In genomic region chr10:92822964-92823363, GRCh38 we compare ENCODE assay signal across 11 cellular contexts. TPM values are rescaled to one million over a fixed set of nuclear protein-coding genes. Genes with fewer than 3 reads are reported as not detected.
DNase-seq lines count a peak whose midpoint lies in the region; ATAC-seq and TF ChIP-seq lines count a peak whose summit lies in the region.
"Had no signal": no experiment of that assay in that cellular context is flagged by ENCODE, and none has a peak within 500 bp of the region (broad histone marks: within the 10 kb centered on the region; RNA-seq: fewer than 3 reads in every experiment).

No MANE protein-coding gene starts in this region.

- no peaks in the 10 kb centered on the region for H3K36me3 ChIP-seq in Karpas-422 (ENCODE audit: insufficient read depth, low read length)

- no peaks in the 10 kb centered on the region for H4K20me1 ChIP-seq in Karpas-422 (ENCODE audit: insufficient read depth, low read depth, low read length)

- H3K79me2 ChIP-seq in Karpas-422 (ENCODE audit: low read length), result no peaks in the 10 kb centered on the region

- peaks cover 13% of the 10 kb centered on the region for H3K36me3 Mint-ChIP-seq in Calu3 (ENCODE audit: insufficient read depth, unreplicated experiment)

- peaks cover 4% of the 10 kb centered on the region for H3K9me3 Mint-ChIP-seq in Calu3 (ENCODE audit: low read depth, unreplicated experiment)
- H3K9me3 Mint-ChIP-seq: activated naive CD8-positive, alpha-beta T cell treated with anti-CD3 and anti-CD28 coated beads, Interleukin-2, amount 50 U/mL, for 24 hours had no signal

- CTCF ChIA-PET in Calu3 (lab: Charles Lee), result interaction anchor here (0.7 to 1.7 kb wide), 6 partner anchors 11 to 260 kb away, joined by 3 to 4 read pairs (median 3); partner anchors contain the start of gene EXOC6

- TF ChIP-seq CTCF in Calu3 (IDR thresholded peaks at IDR 0.05; ENCODE audit: unreplicated experiment) (no peak), cardiac fibroblast (IDR thresholded peaks at IDR 0.05; ENCODE audit: low read depth, low read length) (no peak)

- intact Hi-C loops in Calu3 (cut with micrococcal nuclease; ENCODE audit: unreplicated experiment), result loop anchor here (2.0 kb wide), 1 partner anchor 128 kb away; no protein-coding TSS in a partner anchor

- H2AFZ ChIP-seq in Karpas-422 (ENCODE audit: low read length), result no peak overlapping the region

- H3K9me3 ChIP-seq in Karpas-422 (ENCODE audit: low read length), result no peaks in the 10 kb centered on the region

- ATAC-seq in GM18909 (IDR thresholded peaks at IDR 0.05; ENCODE audit: poor library complexity, unreplicated experiment) (no peak), HG03025 (IDR thresholded peaks at IDR 0.05; ENCODE audit: low FRiP score, unreplicated experiment) (no peak)
- ATAC-seq: activated naive CD8-positive, alpha-beta T cell treated with anti-CD3 and anti-CD28 coated beads, Interleukin-2, amount 50 U/mL, for 24 hours had no signal

- peaks cover 45% of the 10 kb centered on the region for H3K4me1 Mint-ChIP-seq in Calu3 (ENCODE audit: low read depth, unreplicated experiment)

- peak overlapping the region; percentile 7 for H3K4me3 Mint-ChIP-seq in Calu3 (ENCODE audit: low read depth, unreplicated experiment)
- H3K4me3 Mint-ChIP-seq: activated naive CD8-positive, alpha-beta T cell treated with anti-CD3 and anti-CD28 coated beads, Interleukin-2, amount 50 U/mL, for 24 hours had no signal

- H3K27ac Mint-ChIP-seq in Calu3 (ENCODE audit: unreplicated experiment), result peak overlapping the region; percentile 98
- H3K27ac Mint-ChIP-seq: activated naive CD8-positive, alpha-beta T cell treated with anti-CD3 and anti-CD28 coated beads, Interleukin-2, amount 50 U/mL, for 24 hours had no signal

- no peak overlapping the region for H3K4me2 ChIP-seq in Karpas-422 (ENCODE audit: low read depth, low read length, poor library complexity, severe bottlenecking)

- no peaks in the 10 kb centered on the region for H3K27me3 Mint-ChIP-seq in Calu3 (ENCODE audit: unreplicated experiment)
- H3K27me3 Mint-ChIP-seq: activated naive CD8-positive, alpha-beta T cell treated with anti-CD3 and anti-CD28 coated beads, Interleukin-2, amount 50 U/mL, for 24 hours had no signal

- H3K4me1 ChIP-seq in Karpas-422 (ENCODE audit: low read length), result peaks cover 5% of the 10 kb centered on the region; the same call in 1 of the 2 replicates

- H3K4me3 ChIP-seq in Karpas-422 (ENCODE audit: low read length) (no peak overlapping the region), cardiac fibroblast (replicated peaks in 1 of 2; ENCODE audit: low read depth in 2 of 2, low read length in 2 of 2) (no peak overlapping the region)

- H3K9me2 ChIP-seq in Karpas-422 (replicated peaks; ENCODE audit: insufficient read depth, low read length), result no peaks in the 10 kb centered on the region

- no peak for DNase-seq in Calu3
- DNase-seq in Karpas-422, result peak; percentile 61
- DNase-seq in cardiac fibroblast (ENCODE audit: low read depth in 2 of 2), result peak; percentile 43 to 55
- DNase-seq in lung microvascular endothelial cell (ENCODE audit: low read depth in 2 of 2), result peak; percentile 89 to 93
- no peak for DNase-seq in iPS-NIHi11 (ENCODE audit: low spot score)
- DNase-seq in stimulated activated CD4-positive, alpha-beta T cell treated with anti-CD3 and anti-CD28 coated beads, Interleukin-4, amount 100 ng/mL, for 24 hours, result no peak
- DNase-seq: activated CD4-positive, alpha-beta T cell treated with anti-CD3 and anti-CD28 coated beads for 48 hours; activated naive CD8-positive, alpha-beta T cell treated with anti-CD3 and anti-CD28 coated beads, Interleukin-2, amount 50 U/mL, for 24 hours; NCI-H510A treated with DMSO at 0.1 percent for 48 hours had no signal

- no TSS peak for BruUV-seq in Calu3 (replicated peaks; lab: Mats Ljungman, UMichigan)

- no peak overlapping the region for H3K9ac ChIP-seq in Karpas-422 (ENCODE audit: low read length)

- H3K27ac ChIP-seq in Karpas-422 (ENCODE audit: low read length), result no peak overlapping the region

- H3K27me3 ChIP-seq in Karpas-422 (ENCODE audit: low read length), result no peaks in the 10 kb centered on the region

RNA-seq across cellular contexts. Expression of gene EXOC6, which starts 25.4 kb away (rescaled TPM):
- 19.2 TPM in 2 replicates for total RNA-seq in Calu3 (2022)
- total RNA-seq in Karpas-422 (2014; rRNA removed; shearing (Covaris generic); ENCODE audit: low replicate concordance), result 18.0 and 520 TPM in 2 replicates
- 201 and 390 TPM in 2 replicates for total RNA-seq in lung microvascular endothelial cell

Comparison
In these comparisons a context has a peak if more than half of its experiments do, and no peak if none do; other contexts are left out.
1. DNase-seq: peak in Karpas-422 (single experiment), cardiac fibroblast (2 of 2) and lung microvascular endothelial cell (2 of 2); none in Calu3 (single experiment), iPS-NIHi11 (single experiment) and stimulated activated CD4-positive, alpha-beta T cell treated with anti-CD3 and anti-CD28 coated beads, Interleukin-4, amount 100 ng/mL, for 24 hours (single experiment).